ENCODE assay signal across 8 cellular contexts in the genomic region with DNA sequence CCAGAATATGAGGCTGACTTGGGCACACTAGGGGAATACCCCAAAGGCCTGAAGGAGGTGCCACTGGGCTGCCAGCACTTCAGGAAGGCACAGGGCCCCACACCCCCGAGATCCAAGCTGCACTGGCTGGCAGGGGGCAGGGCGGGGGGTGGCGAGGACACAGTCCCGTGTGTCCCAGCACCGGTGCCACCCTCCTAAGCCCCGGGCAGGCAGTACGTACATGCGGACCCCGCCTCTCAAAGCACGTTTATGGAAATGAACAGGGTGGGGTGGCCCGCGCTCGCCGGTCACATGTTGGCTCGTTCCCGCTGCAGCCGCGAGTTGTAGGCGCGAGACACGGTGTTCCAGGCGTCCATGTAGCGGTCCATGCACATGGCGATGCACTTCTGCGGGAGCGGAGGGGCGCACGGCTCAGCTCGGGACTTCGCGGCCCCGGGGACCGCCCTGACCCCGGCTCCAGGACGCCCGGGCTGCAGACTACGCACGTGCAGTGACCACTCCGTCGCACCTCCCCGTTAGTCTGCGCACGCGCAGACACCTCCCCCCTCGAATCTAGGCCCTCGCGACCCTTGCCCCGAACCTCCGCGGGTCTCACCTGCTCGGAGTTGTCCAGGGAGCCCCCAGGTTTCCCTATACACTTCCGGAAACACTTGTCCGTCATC. TPM values are rescaled to one million over a fixed set of nuclear protein-coding genes. Genes with fewer than 3 reads are reported as not detected.
A peak's percentile ranks its signal among the peaks of the same experiment; 100 is the strongest.
DNase-seq lines count a peak whose midpoint lies in the region; TF ChIP-seq lines count a peak whose summit lies in the region.

No MANE protein-coding gene starts in this region.

- H4K20me1 ChIP-seq in fibroblast of lung (ENCODE audit: control insufficient read depth, extremely low read depth, insufficient read depth, low read length): no peaks in the 10 kb centered on the region

- H3K4me1 ChIP-seq in HAP-1 (peaks cover 6% of the 10 kb centered on the region), fibroblast of lung (ENCODE audit: control insufficient read depth, extremely low read depth, insufficient read depth, low read length) (peaks cover 17% of the 10 kb centered on the region), uterus (peaks cover 6 to 29% of the 10 kb centered on the region in 2 donors)

- no peaks in the 10 kb centered on the region for H3K9me3 ChIP-seq in HAP-1
- H3K9me3 ChIP-seq in fibroblast of lung (ENCODE audit: control insufficient read depth, insufficient read depth, low read depth, low read length): no peaks in the 10 kb centered on the region
- no peaks in the 10 kb centered on the region for H3K9me3 ChIP-seq in uterus

- intact Hi-C loops in uterus (cut with DNase I; ENCODE audit: low total_unique reads): no loop called here

- H3K4me1 Mint-ChIP-seq in neural crest cell: peaks cover 16% of the 10 kb centered on the region

- H3K36me3 Mint-ChIP-seq in neural crest cell (ENCODE audit: low read depth): peaks cover 5% of the 10 kb centered on the region

- peak overlapping the region; percentile 90 for H3K4me2 ChIP-seq in fibroblast of lung (ENCODE audit: extremely low read depth, insufficient read depth, low read length)

- no peak for TF ChIP-seq POLR2A in uterus (IDR thresholded peaks at IDR 0.05)

- H3K4me3 Mint-ChIP-seq in neural crest cell: peak overlapping the region; percentile 97

- H3K9ac ChIP-seq in fibroblast of lung (ENCODE audit: insufficient read depth, low read length): peak overlapping the region; percentile 99

- peak overlapping the region; percentile 98 for H3K27ac Mint-ChIP-seq in neural crest cell (ENCODE audit: unreplicated experiment)

- peaks cover 47% of the 10 kb centered on the region for H3K36me3 ChIP-seq in HAP-1 (replicated peaks)
- H3K36me3 ChIP-seq in fibroblast of lung (ENCODE audit: control insufficient read depth, insufficient read depth, low read length): peaks cover 23% of the 10 kb centered on the region
- no peaks in the 10 kb centered on the region for H3K36me3 ChIP-seq in uterus

- in situ Hi-C loops in HAP-1 (cut with MboI; ENCODE audit: low sequenced_read_pairs): no loop called here

- peaks cover 32% of the 10 kb centered on the region for H3K79me2 ChIP-seq in fibroblast of lung (ENCODE audit: control insufficient read depth, insufficient read depth, low read length)

- peak; percentile 86 for DNase-seq in GM03348 (ENCODE audit: low spot score)
- DNase-seq in HAP-1 (ENCODE audit: low spot score in 2 of 2): peak; percentile 42 to 77
- peak; percentile 73 for DNase-seq in NAMALWA (ENCODE audit: low spot score)
- peak; percentile 32 for DNase-seq in activated T-cell treated with anti-CD3 and anti-CD28 coated beads for 4 hours
- DNase-seq in fibroblast of lung (ENCODE audit: low read depth in 2 of 2): peak; percentile 20 to 39
- peak; percentile 50 for DNase-seq in neural crest cell (ENCODE audit: low read depth, low spot score)
- DNase-seq in uterus: no peak
- DNase-seq in NCI-H128 (lab: John Stamatoyannopoulos, UW; ENCODE audit: unreplicated experiment): no peak

- H3K9me3 Mint-ChIP-seq in neural crest cell: no peaks in the 10 kb centered on the region

- TF ChIP-seq CTCF in fibroblast of lung (conservative IDR thresholded peaks at IDR 0.05 in 1 of 2, IDR thresholded peaks at IDR 0.05 in 1 of 2; ENCODE audit: low read depth in 1 of 2, low read length in 2 of 2) (no peak), neural crest cell (conservative IDR thresholded peaks at IDR 0.05) (no peak), uterus (IDR thresholded peaks at IDR 0.05) (no peak)

- H2AFZ ChIP-seq in fibroblast of lung (ENCODE audit: low read length): peak overlapping the region; percentile 60

- peak overlapping the region; percentile 83 for H3K4me3 ChIP-seq in HAP-1
- peak overlapping the region; percentile 72 to 97 (median 89) for H3K4me3 ChIP-seq in fibroblast of lung (replicated peaks in 1 of 4; ENCODE audit: control extremely low read depth in 1 of 4, insufficient read depth in 1 of 4, low read depth in 3 of 4, low read length in 4 of 4)
- H3K4me3 ChIP-seq in uterus: peak overlapping the region; percentile 62 to 70

- H3K27ac ChIP-seq in fibroblast of lung (ENCODE audit: insufficient read depth, low read length): peak overlapping the region; percentile 98
- H3K27ac ChIP-seq in uterus: peak overlapping the region; percentile 94 to 97

- peaks cover 6% of the 10 kb centered on the region for H3K27me3 Mint-ChIP-seq in neural crest cell (ENCODE audit: low read depth)

- no peaks in the 10 kb centered on the region for H3K27me3 ChIP-seq in HAP-1 (ENCODE audit: low read depth)
- H3K27me3 ChIP-seq in fibroblast of lung (ENCODE audit: control insufficient read depth, insufficient read depth, low read length): no peaks in the 10 kb centered on the region
- no peaks in the 10 kb centered on the region for H3K27me3 ChIP-seq in uterus

RNA-seq across cellular contexts. Expression of a gene that starts 0.6 kb away (rescaled TPM):
- total RNA-seq in fibroblast of lung: 23.9 and 27.6 TPM in 2 replicates
- polyA plus RNA-seq in fibroblast of lung: 14.1 and 19.5 TPM in 2 replicates
- 62.4 and 96.2 TPM in 2 replicates for polyA plus RNA-seq in fibroblast of lung (2012)
- 6.5 and 12.5 TPM in 2 replicates for polyA minus RNA-seq in fibroblast of lung (ENCODE audit: low replicate concordance)
- total RNA-seq in neural crest cell: 145 and 155 TPM in 2 replicates
- 10 to 100 TPM in 3 of 4 donors, 1 to 10 TPM in 1; 6.5 to 53.8 (median 31.9) TPM for total RNA-seq in uterus

RNA-seq across cellular contexts. Expression of a gene that starts 30.0 kb away (rescaled TPM):
- total RNA-seq in fibroblast of lung: 47.0 and 56.3 TPM in 2 replicates
- polyA plus RNA-seq in fibroblast of lung: 41.6 and 94.8 TPM in 2 replicates
- 40.7 and 92.7 TPM in 2 replicates for polyA plus RNA-seq in fibroblast of lung (2012)
- polyA minus RNA-seq in fibroblast of lung (ENCODE audit: low replicate concordance): 62.0 and 80.7 TPM in 2 replicates
- total RNA-seq in neural crest cell: 201 and 206 TPM in 2 replicates
- total RNA-seq in uterus: 10 to 100 TPM; 10.3 to 75.7 (median 17.1) TPM

RNA-seq across cellular contexts. Expression of a gene that starts 49.1 kb away (rescaled TPM):
- total RNA-seq in fibroblast of lung: 16.4 and 32.5 TPM in 2 replicates
- polyA plus RNA-seq in fibroblast of lung: 61.7 and 72.8 TPM in 2 replicates
- 49.2 and 60.5 TPM in 2 replicates for polyA plus RNA-seq in fibroblast of lung (2012)
- 44.8 and 57.4 TPM in 2 replicates for polyA minus RNA-seq in fibroblast of lung (ENCODE audit: low replicate concordance)
- total RNA-seq in neural crest cell: 3.3 and 4.1 TPM in 2 replicates
- total RNA-seq in uterus: 10 to 100 TPM; 17.6 to 68.2 (median 38.0) TPM

Comparison
In these comparisons a context has a peak if more than half of its experiments do, and no peak if none do; other contexts are left out.
1. DNase-seq: peak in GM03348 (single experiment), HAP-1 (2 of 2), NAMALWA (single experiment), activated T-cell treated with anti-CD3 and anti-CD28 coated beads for 4 hours (single experiment), fibroblast of lung (2 of 2) and neural crest cell (single experiment); none in uterus (0 of 2) and NCI-H128 (single experiment).
2. Peak in every context shown above with its lines, with median percentiles within 50 percentile points of each other: H3K4me3 ChIP-seq.